ENCODE assay signal across 8 cellular contexts in the genomic region with DNA sequence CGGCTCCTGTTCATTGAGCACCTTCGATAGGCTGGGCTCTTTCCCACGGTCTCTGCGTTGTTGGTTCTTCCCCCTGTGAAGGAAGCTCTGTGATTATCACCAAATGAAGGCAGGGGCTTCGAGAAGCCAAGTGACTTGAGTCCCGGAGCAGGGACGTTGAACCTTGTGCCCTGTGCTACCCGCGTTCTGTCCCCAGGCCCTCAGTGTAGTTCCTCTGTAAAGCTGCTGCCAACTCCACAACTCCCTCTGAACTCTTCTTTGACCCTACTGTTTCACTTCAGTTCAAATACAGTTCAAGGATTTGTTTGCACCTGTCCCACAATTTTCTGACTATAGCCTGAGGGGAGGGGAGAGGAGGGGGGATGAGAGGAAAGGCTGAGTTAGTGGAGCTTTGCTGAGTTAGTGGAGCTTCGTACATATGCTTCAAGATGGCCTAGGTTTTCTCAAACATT. TPM values are rescaled to one million over a fixed set of nuclear protein-coding genes. Genes with fewer than 3 reads are reported as not detected.
DNase-seq lines count a peak whose midpoint lies in the region; ATAC-seq and TF ChIP-seq lines count a peak whose summit lies in the region.

No MANE protein-coding gene starts in this region.

- H3K36me3 ChIP-seq in BE2C = no peaks in the 10 kb centered on the region

- H3K27me3 Mint-ChIP-seq in activated T-helper 1 cell treated with anti-CD3 and anti-CD28 coated beads, Interleukin-12 subunit alpha, Interleukin-12 subunit beta, Interleukin-2, Interleukin-4 antibody, amounts not matched to agents 30 ng/mL and 10 ng/mL and 1 ng/mL, durations not matched to agents 14 hours and 24 hours and 36 hours (ENCODE audit: insufficient read depth) = no peaks in the 10 kb centered on the region
- no peaks in the 10 kb centered on the region for H3K27me3 Mint-ChIP-seq in stimulated activated naive B cell treated with anti-CD40 and anti-IgM and Interleukin-4, amounts not matched to agents 10 μg/mL and 1 μg/mL and 100 μg/mL, for 72 hours

- intact Hi-C loops in activated T-helper 1 cell treated with anti-CD3 and anti-CD28 coated beads, Interleukin-12 subunit alpha, Interleukin-12 subunit beta, Interleukin-2, Interleukin-4 antibody, amounts not matched to agents 30 ng/mL and 10 ng/mL and 1 ng/mL, durations not matched to agents 14 hours and 24 hours and 36 hours (cut with micrococcal nuclease) = loop anchor here (1.0 to 10.0 kb wide), 12 partner anchors 138 to 1117 kb away; partner anchors contain the start of genes APEX2, FAM120C, GNL3L and RIBC1

- peak overlapping the region; percentile 95 for H3K27ac Mint-ChIP-seq in activated T-helper 1 cell treated with anti-CD3 and anti-CD28 coated beads, Interleukin-12 subunit alpha, Interleukin-12 subunit beta, Interleukin-2, Interleukin-4 antibody, amounts not matched to agents 30 ng/mL and 10 ng/mL and 1 ng/mL, durations not matched to agents 14 hours and 24 hours and 36 hours
- H3K27ac Mint-ChIP-seq in stimulated activated naive B cell treated with anti-CD40 and anti-IgM and Interleukin-4, amounts not matched to agents 10 μg/mL and 1 μg/mL and 100 μg/mL, for 72 hours = peak overlapping the region; percentile 98

- no peak for ATAC-seq in stimulated activated naive B cell treated with anti-CD40 and anti-IgM and Interleukin-4, amounts not matched to agents 10 μg/mL and 1 μg/mL and 100 μg/mL, for 72 hours (replicated peaks)

- no peaks in the 10 kb centered on the region; the same call in 1 of the 2 replicates for H3K4me1 ChIP-seq in BE2C

- H3K36me3 Mint-ChIP-seq in activated T-helper 1 cell treated with anti-CD3 and anti-CD28 coated beads, Interleukin-12 subunit alpha, Interleukin-12 subunit beta, Interleukin-2, Interleukin-4 antibody, amounts not matched to agents 30 ng/mL and 10 ng/mL and 1 ng/mL, durations not matched to agents 14 hours and 24 hours and 36 hours (ENCODE audit: low read depth) = peaks cover 11% of the 10 kb centered on the region
- H3K36me3 Mint-ChIP-seq in stimulated activated naive B cell treated with anti-CD40 and anti-IgM and Interleukin-4, amounts not matched to agents 10 μg/mL and 1 μg/mL and 100 μg/mL, for 72 hours = peaks cover 2 to 7% of the 10 kb centered on the region in 2 donors

- H3K9me3 Mint-ChIP-seq in activated T-helper 1 cell treated with anti-CD3 and anti-CD28 coated beads, Interleukin-12 subunit alpha, Interleukin-12 subunit beta, Interleukin-2, Interleukin-4 antibody, amounts not matched to agents 30 ng/mL and 10 ng/mL and 1 ng/mL, durations not matched to agents 14 hours and 24 hours and 36 hours = no peaks in the 10 kb centered on the region
- no peaks in the 10 kb centered on the region for H3K9me3 Mint-ChIP-seq in stimulated activated naive B cell treated with anti-CD40 and anti-IgM and Interleukin-4, amounts not matched to agents 10 μg/mL and 1 μg/mL and 100 μg/mL, for 72 hours

- TF ChIP-seq CTCF in BE2C (IDR thresholded peaks at IDR 0.05; ENCODE audit: low read depth, low read length) = no peak

- H3K27me3 ChIP-seq in BE2C = no peaks in the 10 kb centered on the region

- peak overlapping the region; percentile 92 for H3K4me3 Mint-ChIP-seq in activated T-helper 1 cell treated with anti-CD3 and anti-CD28 coated beads, Interleukin-12 subunit alpha, Interleukin-12 subunit beta, Interleukin-2, Interleukin-4 antibody, amounts not matched to agents 30 ng/mL and 10 ng/mL and 1 ng/mL, durations not matched to agents 14 hours and 24 hours and 36 hours
- H3K4me3 Mint-ChIP-seq in stimulated activated naive B cell treated with anti-CD40 and anti-IgM and Interleukin-4, amounts not matched to agents 10 μg/mL and 1 μg/mL and 100 μg/mL, for 72 hours = peak overlapping the region; percentile 93 to 96

- H3K4me3 ChIP-seq in BE2C (ENCODE audit: low read depth, low read length) = peak overlapping the region; percentile 80
- H3K4me3 ChIP-seq in iPS-11a (ENCODE audit: low read depth, low read length) = peak overlapping the region; percentile 24

- peaks cover 18% of the 10 kb centered on the region for H3K4me1 Mint-ChIP-seq in activated T-helper 1 cell treated with anti-CD3 and anti-CD28 coated beads, Interleukin-12 subunit alpha, Interleukin-12 subunit beta, Interleukin-2, Interleukin-4 antibody, amounts not matched to agents 30 ng/mL and 10 ng/mL and 1 ng/mL, durations not matched to agents 14 hours and 24 hours and 36 hours (ENCODE audit: low read depth)
- H3K4me1 Mint-ChIP-seq in stimulated activated naive B cell treated with anti-CD40 and anti-IgM and Interleukin-4, amounts not matched to agents 10 μg/mL and 1 μg/mL and 100 μg/mL, for 72 hours = peaks cover 5 to 21% of the 10 kb centered on the region in 2 donors

- no peak for DNase-seq in BE2C
- peak; percentile 0 for DNase-seq in HCEC 1CT
- no peak for DNase-seq in activated T-helper 1 cell treated with anti-CD3 and anti-CD28 coated beads, Interleukin-12 subunit alpha, Interleukin-12 subunit beta, Interleukin-2, Interleukin-4 antibody, amounts not matched to agents 30 ng/mL and 10 ng/mL and 1 ng/mL, durations not matched to agents 14 hours and 24 hours and 36 hours (ENCODE audit: low spot score)
- no peak for DNase-seq in stimulated activated naive B cell treated with anti-CD40 and anti-IgM and Interleukin-4, amounts not matched to agents 10 μg/mL and 1 μg/mL and 100 μg/mL, for 72 hours
- no peak for DNase-seq in mucosa of gallbladder (ENCODE audit: low spot score)
- no peak for DNase-seq in NCI-H2196 treated with DMSO at 0.1 percent for 48 hours (lab: John Stamatoyannopoulos, UW; ENCODE audit: unreplicated experiment)
- DNase-seq in middle frontal gyrus (ENCODE audit: extremely low spot score, low spot score) = no peak

- H3K9me3 ChIP-seq in BE2C = no peaks in the 10 kb centered on the region

RNA-seq across cellular contexts. Expression of gene PHF8, which starts 0.6 kb away (rescaled TPM):
- 20.4 TPM for polyA plus RNA-seq in BE2C (2012; ENCODE audit: insufficient read depth, insufficient read length, low read depth)
- 50.7 and 54.8 TPM in 2 replicates for total RNA-seq in activated T-helper 1 cell treated with anti-CD3 and anti-CD28 coated beads, Interleukin-12 subunit alpha, Interleukin-12 subunit beta, Interleukin-2, Interleukin-4 antibody, amounts not matched to agents 30 ng/mL and 10 ng/mL and 1 ng/mL, durations not matched to agents 14 hours and 24 hours and 36 hours
- 32.8 TPM for total RNA-seq in mucosa of gallbladder
